12 cellular contexts compared by ENCODE assay signal in genomic region chr3:106629215-106629832, GRCh38.
A peak's percentile ranks its signal among the peaks of the same experiment; 100 is the strongest.
DNase-seq lines count a peak whose midpoint lies in the region; ATAC-seq, FAIRE-seq and TF ChIP-seq lines count a peak whose summit lies in the region.
"Had no signal": no experiment of that assay in that cellular context is flagged by ENCODE, and none has a peak within 500 bp of the region (broad histone marks: within the 10 kb centered on the region; RNA-seq: fewer than 3 reads in every experiment).

No MANE protein-coding gene starts in this region.

- H3K27me3 ChIP-seq in H1 (replicated peaks in 1 of 4; ENCODE audit: control insufficient read depth in 3 of 4, extremely low read depth in 1 of 4, insufficient read depth in 3 of 4, low read length in 3 of 4): no peaks in the 10 kb centered on the region
- no peaks in the 10 kb centered on the region for H3K27me3 ChIP-seq in left ventricle myocardium inferior (ENCODE audit: low read depth)

- no peak for TF ChIP-seq RAD21 in H1 (IDR thresholded peaks at IDR 0.05 in 1 of 2, conservative IDR thresholded peaks at IDR 0.05 in 1 of 2; ENCODE audit: low read depth in 2 of 2, low read length in 2 of 2)

- H2AK5ac ChIP-seq in H1 (ENCODE audit: low read depth, low read length): no peak overlapping the region

- peak; percentile 82 for ATAC-seq in GM18858 (IDR thresholded peaks at IDR 0.05; ENCODE audit: unreplicated experiment)
- ATAC-seq in GM21619 (IDR thresholded peaks at IDR 0.05; ENCODE audit: unreplicated experiment): peak; percentile 75
- ATAC-seq in HG03354 (IDR thresholded peaks at IDR 0.05; ENCODE audit: poor library complexity, severe bottlenecking, unreplicated experiment): peak; percentile 83
- ATAC-seq: naive thymus-derived CD8-positive, alpha-beta T cell had no signal

- TF ChIP-seq EP300 in H1 (IDR thresholded peaks at IDR 0.05; ENCODE audit: borderline replicate concordance in 1 of 2, low read depth in 2 of 2, low read length in 2 of 2): no peak

- no peak overlapping the region for H3K27ac ChIP-seq in H1 (ENCODE audit: low read depth, low read length)
- H3K27ac ChIP-seq in left ventricle myocardium inferior (replicated peaks): no peak overlapping the region
- H3K27ac ChIP-seq: HL-60 had no signal

- H3K14ac ChIP-seq in H1 (ENCODE audit: insufficient read length): no peak overlapping the region

- no peak overlapping the region for H3K18ac ChIP-seq in H1 (ENCODE audit: extremely low read depth, low read length)

- TF ChIP-seq CTCF in H1 (IDR thresholded peaks at IDR 0.05; ENCODE audit: control extremely low read depth in 1 of 3, insufficient read depth in 1 of 3, low read depth in 1 of 3, low read length in 3 of 3) (no peak), left ventricle myocardium inferior (IDR thresholded peaks at IDR 0.05; ENCODE audit: borderline replicate concordance) (no peak)

- no peak for FAIRE-seq in H1 (lab: Jason Lieb, UNC)

- H2BK20ac ChIP-seq in H1 (ENCODE audit: low read length): no peak overlapping the region

- intact Hi-C loops in left ventricle myocardium inferior (cut with micrococcal nuclease): no loop called here

- H4K20me1 ChIP-seq in H1 (replicated peaks in 1 of 2; ENCODE audit: control insufficient read depth in 1 of 2, insufficient read depth in 2 of 2, low read length in 2 of 2): no peaks in the 10 kb centered on the region

- H3K23ac ChIP-seq in H1 (ENCODE audit: insufficient read length): no peak overlapping the region

- H3K9me3 ChIP-seq in H1 (ENCODE audit: insufficient read depth in 2 of 2, low read depth in 1 of 2, low read length in 1 of 2) (peaks cover 0 to 10% of the 10 kb centered on the region in 2 experiments; a peak in 2 of 4 replicates), left ventricle myocardium inferior (replicated peaks) (peaks cover 3% of the 10 kb centered on the region)

- no peaks in the 10 kb centered on the region for H3K23me2 ChIP-seq in H1 (ENCODE audit: low read depth, low read length)

- no peak overlapping the region for H4K91ac ChIP-seq in H1 (replicated peaks; ENCODE audit: insufficient read length, low read length)

- DNase-seq in H1 (ENCODE audit: low read depth in 1 of 2, low spot score in 2 of 2) (no peak), HCEC 1CT (no peak), left ventricle myocardium inferior (no peak), NK-92 (lab: John Stamatoyannopoulos, UW; ENCODE audit: unreplicated experiment) (no peak)
- DNase-seq in activated CD4-positive, alpha-beta T cell treated with anti-CD3 and anti-CD28 coated beads for 4 hours: no peak
- DNase-seq: activated effector memory CD4-positive, alpha-beta T cell treated with anti-CD3 and anti-CD28 coated beads, Interleukin-2, amount 50 U/mL, for 16 hours; naive thymus-derived CD8-positive, alpha-beta T cell; stimulated activated CD4-positive, alpha-beta T cell treated with anti-CD3 and anti-CD28 coated beads, Interleukin-4, amount 100 ng/mL, for 24 hours had no signal

- 81% methylated on average over 2 of the region's 2 CpGs; no CpG with 5 or more reads in 1 of the 2 experiments for WGBS in H1 (ENCODE audit: extremely low coverage in 1 of 2, insufficient coverage in 1 of 2, insufficient read length in 1 of 2, insufficient replicate concordance in 2 of 2, low coverage in 1 of 2, low lambda C conversion rate in 2 of 2, missing lambda C conversion rate in 1 of 2), 2 experiments

- no peak overlapping the region for H3K9ac ChIP-seq in H1 (replicated peaks in 1 of 4; ENCODE audit: extremely low read depth in 1 of 4, low read depth in 3 of 4, low read length in 3 of 4)

- H4K5ac ChIP-seq in H1 (ENCODE audit: insufficient read length, low read depth, low read length): no peak overlapping the region

- CTCF ChIA-PET in H1 (lab: Charles Lee; ENCODE audit: partially characterized antibody): interaction anchor here (0.7 to 1.0 kb wide), 2 partner anchors 20 to 484 kb away, joined by 3 read pairs; no protein-coding TSS in a partner anchor

- H3K4me3 ChIP-seq in H1 (ENCODE audit: extremely low read depth in 1 of 4, insufficient read depth in 2 of 4, low read depth in 3 of 4, low read length in 4 of 4) (no peak overlapping the region), left ventricle myocardium inferior (no peak overlapping the region)

- no peak overlapping the region for H2BK120ac ChIP-seq in H1 (replicated peaks; ENCODE audit: low read depth, low read length)

- no peak for TF ChIP-seq POLR2A in H1 (IDR thresholded peaks at IDR 0.05; ENCODE audit: control extremely low read depth in 1 of 2, low read depth in 2 of 2, low read length in 2 of 2)

- no peak overlapping the region for H2BK15ac ChIP-seq in H1 (ENCODE audit: low read length)

- H3K36me3 ChIP-seq in H1 (ENCODE audit: control insufficient read depth in 2 of 4, insufficient read depth in 4 of 4, low read length in 3 of 4) (0 out of 8 replicates have a peak, but pooled peaks cover 0 to 5% (median 0%) of the 10 kb centered on the region in 4 experiments), left ventricle myocardium inferior (peaks cover 2% of the 10 kb centered on the region)

- H2AFZ ChIP-seq in H1 (ENCODE audit: low read length): peak overlapping the region; percentile 39; the same call in 1 of the 2 replicates

- POLR2A ChIA-PET in H1 (lab: Charles Lee; ENCODE audit: partially characterized antibody): no interaction called here

- H2BK12ac ChIP-seq in H1 (ENCODE audit: low read depth, low read length): no peak overlapping the region

- H2BK5ac ChIP-seq in H1 (ENCODE audit: low read depth, low read length): no peak overlapping the region

- no peaks in the 10 kb centered on the region for H3K4me1 ChIP-seq in H1 (replicated peaks in 1 of 4; ENCODE audit: control insufficient read depth in 3 of 4, insufficient read depth in 4 of 4, low read length in 3 of 4)
- no peaks in the 10 kb centered on the region for H3K4me1 ChIP-seq in left ventricle myocardium inferior

- no peak overlapping the region for H4K8ac ChIP-seq in H1 (ENCODE audit: extremely low read depth, insufficient read depth, low read length)

- no peaks in the 10 kb centered on the region for H3K79me1 ChIP-seq in H1 (ENCODE audit: low read depth, low read length)

- H3K79me2 ChIP-seq in H1 (ENCODE audit: control insufficient read depth in 1 of 2, insufficient read depth in 2 of 2, low read length in 2 of 2): no peaks in the 10 kb centered on the region

- no peak overlapping the region for H3K4me2 ChIP-seq in H1 (ENCODE audit: insufficient read depth in 1 of 2, low read depth in 2 of 2, low read length in 2 of 2)

- H3K4ac ChIP-seq in H1 (replicated peaks; ENCODE audit: insufficient read length, low read depth, low read length): no peak overlapping the region

- H3K56ac ChIP-seq in H1 (replicated peaks; ENCODE audit: insufficient read length, low read depth, low read length): no peak overlapping the region

TF ChIP-seq in H1, 55 proteins besides CTCF, POLR2A, EP300 and RAD21 (continues in another document):
- no peak for TF ChIP-seq TBP (IDR thresholded peaks at IDR 0.05; ENCODE audit: low read depth, low read length)
- no peak for TF ChIP-seq EZH2 (IDR thresholded peaks at IDR 0.05; ENCODE audit: low read depth, low read length, severe bottlenecking)
- no peak for TF ChIP-seq BCL11A (IDR thresholded peaks at IDR 0.05; ENCODE audit: low read depth in 2 of 2, low read length in 2 of 2)
- no peak for TF ChIP-seq TAF1 (IDR thresholded peaks at IDR 0.05; ENCODE audit: low read depth, low read length)
- no peak for TF ChIP-seq ATF2 (IDR thresholded peaks at IDR 0.05; ENCODE audit: low read length)
- no peak for TF ChIP-seq JUND (IDR thresholded peaks at IDR 0.05; ENCODE audit: low read length)
- no peak for TF ChIP-seq POU5F1 (IDR thresholded peaks at IDR 0.05; ENCODE audit: low read depth, low read length)
- TF ChIP-seq TEAD4 (IDR thresholded peaks at IDR 0.05; ENCODE audit: low read depth, low read length): no peak
- TF ChIP-seq SP1 (IDR thresholded peaks at IDR 0.05; ENCODE audit: low read depth, low read length): no peak
- no peak for TF ChIP-seq EGR1 (IDR thresholded peaks at IDR 0.05; ENCODE audit: borderline replicate concordance, low read depth, low read length)
